In genomic region chr22:41531422-41531727, GRCh38 we compare ENCODE assay signal across 18 cellular contexts. TPM values are rescaled to one million over a fixed set of nuclear protein-coding genes. Genes with fewer than 3 reads are reported as not detected.
"Had no signal": no experiment of that assay in that cellular context is flagged by ENCODE, and none has a peak within 500 bp of the region (broad histone marks: within the 10 kb centered on the region; RNA-seq: fewer than 3 reads in every experiment).

No MANE protein-coding gene starts in this region.

- H3K4me3 ChIP-seq: body of pancreas, ovary, suprapubic skin had no signal

- FAIRE-seq: TTC549 had no signal

- ATAC-seq: body of pancreas, SK-N-SH treated with all-trans-retinoic acid at 6 μM for 48 hours had no signal

- H3K9me3 Mint-ChIP-seq: activated B cell treated with CpG ODN at 0.5 μM for 24 hours; activated CD4-positive, alpha-beta T cell treated with anti-CD3 and anti-CD28 coated beads, Interleukin-2, amount 10 ng/mL, durations not matched to agents 7 days and 5 days; activated naive CD4-positive, alpha-beta T cell treated with anti-CD3 and anti-CD28 coated beads, Interleukin-2, amount 50 U/mL, for 24 hours; endodermal cell; neural crest cell had no signal

- H3K27ac ChIP-seq: body of pancreas, suprapubic skin had no signal

- H3K4me1 ChIP-seq: body of pancreas had no signal

- H3K27me3 ChIP-seq: body of pancreas, ovary, suprapubic skin had no signal

- H3K4me1 Mint-ChIP-seq: activated CD4-positive, alpha-beta T cell treated with anti-CD3 and anti-CD28 coated beads, Interleukin-2, amount 10 ng/mL, durations not matched to agents 7 days and 5 days; endodermal cell; neural crest cell had no signal

- H3K9me3 ChIP-seq: body of pancreas, ovary, suprapubic skin had no signal

- H3K27me3 Mint-ChIP-seq: activated B cell treated with CpG ODN at 0.5 μM for 24 hours; activated CD4-positive, alpha-beta T cell treated with anti-CD3 and anti-CD28 coated beads, Interleukin-2, amount 10 ng/mL, durations not matched to agents 7 days and 5 days; activated naive CD4-positive, alpha-beta T cell treated with anti-CD3 and anti-CD28 coated beads, Interleukin-2, amount 50 U/mL, for 24 hours had no signal

- DNase-seq: activated B cell treated with CpG ODN at 0.5 μM for 24 hours; activated CD4-positive, alpha-beta T cell treated with anti-CD3 and anti-CD28 coated beads, Interleukin-2, amount 10 ng/mL, durations not matched to agents 7 days and 5 days; activated T-cell treated with anti-CD3 and anti-CD28 coated beads for 4 hours; body of pancreas; cerebellar nuclear complex; dermis blood vessel endothelial cell; endodermal cell; erythroblast; islet precursor cell; ovary; stimulated activated naive CD4-positive, alpha-beta T cell; T-helper 2 cell had no signal

- H3K36me3 ChIP-seq: ovary had no signal

- H3K27ac Mint-ChIP-seq: activated B cell treated with CpG ODN at 0.5 μM for 24 hours; activated CD4-positive, alpha-beta T cell treated with anti-CD3 and anti-CD28 coated beads, Interleukin-2, amount 10 ng/mL, durations not matched to agents 7 days and 5 days; activated naive CD4-positive, alpha-beta T cell treated with anti-CD3 and anti-CD28 coated beads, Interleukin-2, amount 50 U/mL, for 24 hours had no signal

- H3K4me3 Mint-ChIP-seq: activated B cell treated with CpG ODN at 0.5 μM for 24 hours; activated CD4-positive, alpha-beta T cell treated with anti-CD3 and anti-CD28 coated beads, Interleukin-2, amount 10 ng/mL, durations not matched to agents 7 days and 5 days; activated naive CD4-positive, alpha-beta T cell treated with anti-CD3 and anti-CD28 coated beads, Interleukin-2, amount 50 U/mL, for 24 hours; endodermal cell; neural crest cell had no signal

RNA-seq across cellular contexts. Expression of gene CSDC2, which starts 29.4 kb away (rescaled TPM):
- total RNA-seq: activated B cell treated with CpG ODN at 0.5 μM for 24 hours; activated CD4-positive, alpha-beta T cell treated with anti-CD3 and anti-CD28 coated beads, Interleukin-2, amount 10 ng/mL, durations not matched to agents 7 days and 5 days; activated CD8-positive, alpha-beta memory T cell treated with anti-CD3 and anti-CD28 coated beads for 36 hours; dermis blood vessel endothelial cell had no signal
